Comparison of ENCODE assay signal across 8 cellular contexts in genomic region chr19:10644351-10645007, GRCh38. TPM values are rescaled to one million over a fixed set of nuclear protein-coding genes. Genes with fewer than 3 reads are reported as not detected.
DNase-seq lines count a peak whose midpoint lies in the region; ATAC-seq and TF ChIP-seq lines count a peak whose summit lies in the region.

No MANE protein-coding gene starts in this region.

- H3K4me1 ChIP-seq in HUES64 (ENCODE audit: insufficient read depth, low read length) (peaks cover 26% of the 10 kb centered on the region; the same call in 1 of the 2 replicates), PC-3 (ENCODE audit: insufficient read depth, low read length) (no peaks in the 10 kb centered on the region), mucosa of stomach (ENCODE audit: control insufficient read depth, insufficient read depth, low read length) (peaks cover 14% of the 10 kb centered on the region)

- intact Hi-C loops in PC-3 (cut with micrococcal nuclease) = loop anchor here (1.0 to 10.0 kb wide), 3 partner anchors 63 to 170 kb away; no protein-coding TSS in a partner anchor

- no TSS peak for BruUV-seq in PC-3 (replicated peaks; lab: Mats Ljungman, UMichigan)

- peak; percentile 73 for DNase-seq in COLO668 (lab: John Stamatoyannopoulos, UW; ENCODE audit: unreplicated experiment)
- peak; percentile 83 for DNase-seq in PC-3
- peak; percentile 77 for DNase-seq in activated T-cell treated with anti-CD3 and anti-CD28 coated beads for 48 hours (ENCODE audit: low read depth)
- DNase-seq in epithelial cell of proximal tubule (ENCODE audit: low read depth) = no peak
- DNase-seq in stimulated activated CD8-positive, alpha-beta memory T cell treated with anti-CD3 and anti-CD28 coated beads, Interleukin-7, amount 100 ng/mL, for 24 hours (ENCODE audit: low read depth) = peak; percentile 71

- H3K9me3 ChIP-seq in HUES64 (ENCODE audit: insufficient read depth, low read depth, low read length) (no peaks in the 10 kb centered on the region), PC-3 (ENCODE audit: low read length) (no peaks in the 10 kb centered on the region), mucosa of stomach (ENCODE audit: control insufficient read depth, low read length) (no peaks in the 10 kb centered on the region)

- H3K27ac ChIP-seq in HUES64 (ENCODE audit: low read depth, low read length) (peak overlapping the region; percentile 62), PC-3 (ENCODE audit: low read length) (no peak overlapping the region)

- ATAC-seq in PC-3 (peak; percentile 98), GM21619 (IDR thresholded peaks at IDR 0.05; ENCODE audit: unreplicated experiment) (no peak)

- H3K9ac ChIP-seq in HUES64 (ENCODE audit: low read depth, low read length) (peak overlapping the region; percentile 25), PC-3 (ENCODE audit: low read length) (no peak overlapping the region), mucosa of stomach (ENCODE audit: low read length) (peak overlapping the region; percentile 50)

- WGBS in HUES64 = 24% methylated on average over 10 of the region's 13 CpGs

- H3K79me2 ChIP-seq in PC-3 (ENCODE audit: low read length) = no peaks in the 10 kb centered on the region

- no peaks in the 10 kb centered on the region for H3K9me2 ChIP-seq in PC-3 (replicated peaks; ENCODE audit: low read length)

- CTCF ChIA-PET in PC-3 (lab: Charles Lee) = interaction anchor here (0.6 to 2.6 kb wide), 10 partner anchors 13 to 747 kb away, joined by 3 to 90 read pairs (median 5); partner anchors contain the start of gene SLC44A2

- TF ChIP-seq CTCF in PC-3 (conservative IDR thresholded peaks at IDR 0.05; ENCODE audit: low read depth, low read length) (peak; percentile 92), epithelial cell of proximal tubule (conservative IDR thresholded peaks at IDR 0.05; ENCODE audit: low read depth, low read length) (peak; percentile 88)

- POLR2A ChIA-PET in PC-3 (lab: Charles Lee; ENCODE audit: unreplicated experiment) = interaction anchor here (0.6 kb wide), 1 partner anchor 169 kb away, joined by 6 read pairs; no protein-coding TSS in a partner anchor

- H4K20me1 ChIP-seq in PC-3 (ENCODE audit: low read length) = no peaks in the 10 kb centered on the region

- H3K36me3 ChIP-seq in HUES64 (ENCODE audit: insufficient read depth, low read length) = peaks cover 39% of the 10 kb centered on the region
- H3K36me3 ChIP-seq in PC-3 (ENCODE audit: low read depth, low read length) = peaks cover 4% of the 10 kb centered on the region; the same call in 1 of the 2 replicates
- H3K36me3 ChIP-seq in mucosa of stomach (ENCODE audit: control insufficient read depth, insufficient read depth, low read length) = peaks cover 4% of the 10 kb centered on the region

- H3K4me2 ChIP-seq in PC-3 (ENCODE audit: low read length) = no peak overlapping the region

- H3K4me3 ChIP-seq in HUES64 (ENCODE audit: low read length) (no peak overlapping the region), PC-3 (ENCODE audit: low read length) (no peak overlapping the region), epithelial cell of proximal tubule (ENCODE audit: low read depth, low read length) (no peak overlapping the region), mucosa of stomach (ENCODE audit: low read length) (no peak overlapping the region)

- H2AFZ ChIP-seq in PC-3 (ENCODE audit: low read length) = no peak overlapping the region

- no peaks in the 10 kb centered on the region for H3K27me3 ChIP-seq in HUES64 (ENCODE audit: insufficient read depth, low read length)
- no peaks in the 10 kb centered on the region for H3K27me3 ChIP-seq in PC-3 (ENCODE audit: low read length)
- H3K27me3 ChIP-seq in mucosa of stomach (ENCODE audit: control insufficient read depth, insufficient read depth, low read length) = no peaks in the 10 kb centered on the region

- H3F3A ChIP-seq in PC-3 (ENCODE audit: low read length, unreplicated experiment) = no peaks in the 10 kb centered on the region

RNA-seq across cellular contexts. Expression of gene ILF3, which starts 9.7 kb away (rescaled TPM):
- polyA plus RNA-seq in HUES64 (2013, experiment 1 of 2) = 346 TPM
- polyA plus RNA-seq in HUES64 (2013, experiment 2 of 2) = 330 TPM
- total RNA-seq in PC-3 (2014; rRNA removed) (322 and 441 TPM in 2 replicates), epithelial cell of proximal tubule (125 and 208 TPM in 2 replicates)

RNA-seq across cellular contexts. Expression of gene SLC44A2, which starts 19.1 kb away (rescaled TPM):
- polyA plus RNA-seq in HUES64 (2013, experiment 1 of 2) = 58.0 TPM
- 76.6 TPM for polyA plus RNA-seq in HUES64 (2013, experiment 2 of 2)
- total RNA-seq in PC-3 (2014; rRNA removed) (63.9 and 87.3 TPM in 2 replicates), epithelial cell of proximal tubule (48.5 and 52.0 TPM in 2 replicates)

RNA-seq across cellular contexts. Expression of gene QTRT1, which starts 56.8 kb away (rescaled TPM):
- polyA plus RNA-seq in HUES64 (2013, experiment 1 of 2) = 35.8 TPM
- polyA plus RNA-seq in HUES64 (2013, experiment 2 of 2) = 30.4 TPM
- total RNA-seq in PC-3 (2014; rRNA removed) (72.7 and 79.7 TPM in 2 replicates), epithelial cell of proximal tubule (21.7 and 33.4 TPM in 2 replicates)

RNA-seq across cellular contexts. Expression of gene AP1M2, which starts 57.4 kb away (rescaled TPM):
- polyA plus RNA-seq in HUES64 (2013, experiment 1 of 2) = 14.7 TPM
- 17.5 TPM for polyA plus RNA-seq in HUES64 (2013, experiment 2 of 2)
- total RNA-seq in PC-3 (2014; rRNA removed) (43.9 and 50.0 TPM in 2 replicates), epithelial cell of proximal tubule (39.7 and 47.2 TPM in 2 replicates)
